ENCODE assay signal across 20 cellular contexts in the genomic region with DNA sequence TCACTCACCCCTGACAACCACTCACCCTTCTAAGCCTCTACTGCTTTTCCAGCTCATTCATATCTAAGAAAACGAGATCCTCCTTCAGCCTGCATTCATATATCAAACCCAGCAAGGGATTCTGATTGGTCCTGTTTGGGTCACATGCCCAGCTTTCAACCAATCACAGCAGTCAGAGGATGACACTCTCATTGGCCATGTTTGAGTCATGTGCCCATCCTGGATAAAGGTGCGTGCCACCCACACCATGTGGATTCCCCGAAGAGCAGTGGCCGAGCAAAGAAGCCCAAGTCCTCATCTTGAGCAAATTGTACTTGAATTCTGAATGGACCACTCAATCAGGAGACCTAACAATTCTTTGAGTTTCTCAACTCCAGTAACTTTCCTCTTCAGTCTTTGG. TPM values are rescaled to one million over a fixed set of nuclear protein-coding genes. Genes with fewer than 3 reads are reported as not detected.
DNase-seq lines count a peak whose midpoint lies in the region; ATAC-seq, FAIRE-seq and TF ChIP-seq lines count a peak whose summit lies in the region.
"Had no signal": no experiment of that assay in that cellular context is flagged by ENCODE, and none has a peak within 500 bp of the region (broad histone marks: within the 10 kb centered on the region; RNA-seq: fewer than 3 reads in every experiment).

No MANE protein-coding gene starts in this region.

- TF ChIP-seq POLR2A in HepG2 (IDR thresholded peaks at IDR 0.05; ENCODE audit: insufficient read depth in 1 of 2, low read depth in 2 of 2, low read length in 2 of 2) (no peak), right lobe of liver (IDR thresholded peaks at IDR 0.05) (no peak), transverse colon (IDR thresholded peaks at IDR 0.05) (no peak), prostate gland (IDR thresholded peaks at IDR 0.05) (no peak)

- no peak overlapping the region for H2AFZ ChIP-seq in HepG2 (ENCODE audit: low read length)
- H2AFZ ChIP-seq: GM23248 had no signal

- POLR2A ChIA-PET in HepG2 (lab: Yijun Ruan, JAX), result no interaction called here

- H3K27me3 ChIP-seq in HepG2 (ENCODE audit: control insufficient read depth in 1 of 2, insufficient read depth in 2 of 2, low read length in 2 of 2) (peaks cover 3 to 17% of the 10 kb centered on the region in 2 experiments; a peak in 4 of 5 replicates), right lobe of liver (no peaks in the 10 kb centered on the region), transverse colon (no peaks in the 10 kb centered on the region), prostate gland (replicated peaks; ENCODE audit: insufficient read depth) (peaks cover 2% of the 10 kb centered on the region)

- H3K4me1 ChIP-seq in HepG2 (ENCODE audit: insufficient read depth, low read length), result no peaks in the 10 kb centered on the region
- H3K4me1 ChIP-seq in right lobe of liver, result no peaks in the 10 kb centered on the region
- peaks cover 0 to 12% (median 1%) of the 10 kb centered on the region in 4 donors for H3K4me1 ChIP-seq in transverse colon
- no peaks in the 10 kb centered on the region for H3K4me1 ChIP-seq in prostate gland (replicated peaks)
- H3K4me1 ChIP-seq: Caco-2 had no signal

- intact Hi-C loops in HepG2 (cut with micrococcal nuclease; ENCODE audit: unreplicated experiment) (no loop called here), right lobe of liver (cut with DNase I) (no loop called here), transverse colon (cut with DNase I; ENCODE audit: low total_unique reads) (no loop called here), prostate gland (cut with DNase I) (no loop called here)

- no peak overlapping the region for H3K4me2 ChIP-seq in HepG2 (ENCODE audit: low read depth, low read length)

- ATAC-seq in HepG2 (no peak; the same call in 2 of the 3 replicates), right lobe of liver (no peak), HG03342 (IDR thresholded peaks at IDR 0.05; ENCODE audit: unreplicated experiment) (no peak)
- ATAC-seq: PC-3 had no signal

- H3K4me3 ChIP-seq in HepG2 (replicated peaks in 1 of 3; ENCODE audit: insufficient read depth in 1 of 3, low read depth in 2 of 3, low read length in 3 of 3) (no peak overlapping the region), right lobe of liver (no peak overlapping the region), transverse colon (no peak overlapping the region), prostate gland (no peak overlapping the region)
- H3K4me3 ChIP-seq: GM23248, SK-N-MC had no signal

- H3K9ac ChIP-seq in HepG2 (ENCODE audit: insufficient read depth, low read depth, low read length), result no peak overlapping the region
- H3K9ac ChIP-seq: GM23248 had no signal

- no peak for TF ChIP-seq RAD21 in HepG2 (CRISPR knock-in tag; IDR thresholded peaks at IDR 0.05)
- TF ChIP-seq RAD21 in Ishikawa (IDR thresholded peaks at IDR 0.05; ENCODE audit: low read depth), result no peak

- 2% methylated on average over 4 of the region's 4 CpGs for WGBS in HepG2 (ENCODE audit: low lambda C conversion rate)
- 46% methylated on average over 3 of the region's 4 CpGs for WGBS in right lobe of liver (ENCODE audit: insufficient coverage, low coverage, low lambda C conversion rate, missing lambda C conversion rate)
- 67 to 73% methylated on average over 1 to 4 of the region's 4 CpGs for WGBS in transverse colon (ENCODE audit: low coverage in 1 of 2), 2 donors
- WGBS in prostate gland, result 83% methylated on average over 4 of the region's 4 CpGs

- no peaks in the 10 kb centered on the region for H3K79me2 ChIP-seq in HepG2 (ENCODE audit: insufficient read depth, low read length)

- H3K27ac ChIP-seq in HepG2 (ENCODE audit: extremely low read length, insufficient read depth, low read length) (no peak overlapping the region), right lobe of liver (no peak overlapping the region), transverse colon (no peak overlapping the region), prostate gland (no peak overlapping the region)
- H3K27ac ChIP-seq: GM23248, SK-N-MC had no signal

- no peak for FAIRE-seq in HepG2 (lab: Jason Lieb, UNC)

- H3K9me3 ChIP-seq in HepG2 (ENCODE audit: low read length), result no peaks in the 10 kb centered on the region
- H3K9me3 ChIP-seq in right lobe of liver, result no peaks in the 10 kb centered on the region
- no peaks in the 10 kb centered on the region for H3K9me3 ChIP-seq in transverse colon
- H3K9me3 ChIP-seq in prostate gland, result no peaks in the 10 kb centered on the region
- H3K9me3 ChIP-seq: Caco-2 had no signal

- DNase-seq in HepG2 (ENCODE audit: low spot score) (no peak), right lobe of liver (no peak), RPMI8226 (peak; percentile 14), NCI-H524 treated with DMSO at 0.1 percent for 48 hours (lab: John Stamatoyannopoulos, UW) (no peak), transverse colon (no peak), prostate gland (ENCODE audit: low spot score) (no peak)
- DNase-seq: AML-193, Caco-2, DMS153, GM23248, KG1, NCI-H1092 treated with DMSO at 0.1 percent for 48 hours, NCI-H1694, NCI-H526, PC-3, T-helper 1 cell, T1000 had no signal

- no peaks in the 10 kb centered on the region for H4K20me1 ChIP-seq in HepG2 (ENCODE audit: insufficient read depth, low read length)

- TF ChIP-seq CTCF in HepG2 (CRISPR knock-in tag; IDR thresholded peaks at IDR 0.05) (no peak), right lobe of liver (IDR thresholded peaks at IDR 0.05) (no peak), transverse colon (IDR thresholded peaks at IDR 0.05) (no peak), prostate gland (IDR thresholded peaks at IDR 0.05) (no peak)

- no peaks in the 10 kb centered on the region for H3K36me3 ChIP-seq in HepG2 (replicated peaks in 1 of 2; ENCODE audit: control insufficient read depth in 1 of 2, insufficient read depth in 2 of 2, low read length in 2 of 2)
- no peaks in the 10 kb centered on the region for H3K36me3 ChIP-seq in right lobe of liver
- H3K36me3 ChIP-seq in transverse colon, result no peaks in the 10 kb centered on the region
- no peaks in the 10 kb centered on the region for H3K36me3 ChIP-seq in prostate gland

- CTCF ChIA-PET in HepG2 (lab: Yijun Ruan, JAX; ENCODE audit: low intra/inter-chr PET ratio, low total read pairs), result no interaction called here

- BruUV-seq in HepG2 (replicated peaks; lab: Mats Ljungman, UMichigan), result no TSS peak

- in situ Hi-C loops in HepG2 (cut with HindIII; ENCODE audit: extremely low pct_ligation_motif_present, low pct_unique_long_range_greater_than_20kb) (no loop called here), transverse colon (cut with MboI; ENCODE audit: low pct_ligation_motif_present in 1 of 4, low pct_unique_long_range_greater_than_20kb in 1 of 4, low sequenced_read_pairs in 3 of 4) (no loop called here)

- TF ChIP-seq EP300 in HepG2 (IDR thresholded peaks at IDR 0.05; ENCODE audit: low read depth in 2 of 2, low read length in 2 of 2) (no peak), HepG2 (CRISPR knock-in tag; IDR thresholded peaks at IDR 0.05; ENCODE audit: borderline replicate concordance) (no peak), Ishikawa (IDR thresholded peaks at IDR 0.05; ENCODE audit: borderline replicate concordance) (no peak), transverse colon (IDR thresholded peaks at IDR 0.05; ENCODE audit: low read depth) (no peak)

TF ChIP-seq in HepG2, 621 proteins besides CTCF, POLR2A, EP300 and RAD21 (continues in another document):
- no peak for TF ChIP-seq TOE1 (CRISPR knock-in tag; IDR thresholded peaks at IDR 0.05)
- no peak for TF ChIP-seq ZSCAN20 (CRISPR knock-in tag; IDR thresholded peaks at IDR 0.05; ENCODE audit: borderline replicate concordance)
- no peak for TF ChIP-seq ZBTB8A (CRISPR knock-in tag; IDR thresholded peaks at IDR 0.05; ENCODE audit: borderline replicate concordance, low read depth)

TF ChIP-seq in Ishikawa, 13 proteins besides CTCF, POLR2A, EP300 and RAD21:
- TF ChIP-seq, protein P1, sequence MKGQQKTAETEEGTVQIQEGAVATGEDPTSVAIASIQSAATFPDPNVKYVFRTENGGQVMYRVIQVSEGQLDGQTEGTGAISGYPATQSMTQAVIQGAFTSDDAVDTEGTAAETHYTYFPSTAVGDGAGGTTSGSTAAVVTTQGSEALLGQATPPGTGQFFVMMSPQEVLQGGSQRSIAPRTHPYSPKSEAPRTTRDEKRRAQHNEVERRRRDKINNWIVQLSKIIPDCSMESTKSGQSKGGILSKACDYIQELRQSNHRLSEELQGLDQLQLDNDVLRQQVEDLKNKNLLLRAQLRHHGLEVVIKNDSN (IDR thresholded peaks at IDR 0.05), result peak; percentile 84
- TF ChIP-seq EGR1 (IDR thresholded peaks at IDR 0.05), result no peak
TF ChIP-seq in Ishikawa: peak in this region for 1.

RNA-seq across cellular contexts. Expression of gene SCNN1G, which starts 45.0 kb away (rescaled TPM):
- total RNA-seq in HepG2 (2016; rRNA removed; fragmentation: Illumina TruSeq; extraction: Trizol), result not detected in 2 replicates
- total RNA-seq in HepG2 (2016; cell fraction: cytosol; rRNA removed; fragmentation: Illumina TruSeq; extraction: Trizol; ENCODE audit: low read depth), result not detected in 2 replicates
- total RNA-seq in HepG2 (2016; cell fraction: insoluble cytoplasmic fraction; rRNA removed; fragmentation: Illumina TruSeq; extraction: Trizol), result not detected in 2 replicates
- total RNA-seq in HepG2 (2016; cell fraction: membrane; rRNA removed; fragmentation: Illumina TruSeq; extraction: Trizol), result not detected in 2 replicates
- not detected in 2 replicates for total RNA-seq in HepG2 (2016; cell fraction: nucleus; rRNA removed; fragmentation: Illumina TruSeq; extraction: Trizol)
- polyA plus RNA-seq in HepG2 (2011; rRNA removed), result not detected in 2 replicates
- polyA plus RNA-seq in HepG2 (2011; cell fraction: cytosol; rRNA removed), result not detected in 2 replicates
- not detected in 2 replicates for polyA plus RNA-seq in HepG2 (2011; cell fraction: nucleus; rRNA removed)
- not detected in 2 replicates for polyA plus RNA-seq in HepG2 (2012)
- not detected in 2 replicates for polyA plus RNA-seq in HepG2 (2016; cell fraction: cytosol; fragmentation: Illumina TruSeq; extraction: Trizol; ENCODE audit: low read depth)
- not detected in 2 replicates for polyA plus RNA-seq in HepG2 (2016; cell fraction: insoluble cytoplasmic fraction; fragmentation: Illumina TruSeq; extraction: Trizol; ENCODE audit: low read depth)
- not detected in 2 replicates for polyA plus RNA-seq in HepG2 (2016; cell fraction: membrane; fragmentation: Illumina TruSeq; extraction: Trizol; ENCODE audit: low read depth)
- polyA plus RNA-seq in HepG2 (2016; cell fraction: nucleus; fragmentation: Illumina TruSeq; extraction: Trizol; ENCODE audit: insufficient read depth, low read depth), result not detected in 2 replicates
- polyA minus RNA-seq in HepG2 (2011; rRNA and poly(A)+ RNA removed; ENCODE audit: low replicate concordance), result not detected in 2 replicates
- polyA minus RNA-seq in HepG2 (2011; cell fraction: cytosol; rRNA and poly(A)+ RNA removed), result not detected in 2 replicates
- polyA minus RNA-seq in HepG2 (2011; cell fraction: nucleus; rRNA and poly(A)+ RNA removed), result not detected in 2 replicates
- not detected for total RNA-seq in right lobe of liver
- 10 to 100 TPM in 3 of 4 donors, 1 to 10 TPM in 1; 2.8 to 87.8 (median 66.2) TPM for total RNA-seq in transverse colon
- total RNA-seq in prostate gland, result 10 to 100 TPM in 1 of 2 donors, 1 to 10 TPM in 1; 8.6 to 11.1 TPM
- total RNA-seq: Caco-2, GM23248 had no signal
- polyA plus RNA-seq: GM23248 had no signal
